13 cellular contexts compared by ENCODE assay signal in the genomic region with DNA sequence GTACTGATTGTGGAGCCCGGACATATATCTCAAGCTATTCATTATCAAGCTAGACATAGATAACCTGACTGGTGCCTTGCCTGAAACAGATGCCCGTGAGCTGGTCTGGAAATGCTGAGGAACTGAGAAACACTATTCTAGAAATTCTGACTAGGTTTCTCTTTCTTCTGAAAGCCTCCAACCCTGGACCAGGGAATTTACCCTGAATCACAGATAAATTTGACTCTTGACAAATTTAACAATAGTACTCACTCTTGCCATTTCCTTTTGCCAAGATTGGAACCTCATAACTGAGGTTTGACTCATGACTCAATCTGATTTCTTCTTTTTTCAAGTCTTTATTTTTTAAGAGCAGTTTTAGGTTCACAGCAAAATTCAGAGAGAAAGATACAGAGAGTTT.
DNase-seq lines count a peak whose midpoint lies in the region; ATAC-seq, FAIRE-seq and TF ChIP-seq lines count a peak whose summit lies in the region.
"Had no signal": no experiment of that assay in that cellular context is flagged by ENCODE, and none has a peak within 500 bp of the region (broad histone marks: within the 10 kb centered on the region; RNA-seq: fewer than 3 reads in every experiment).

No MANE protein-coding gene starts in this region.

- no peak for TF ChIP-seq CTCF in D721Med (IDR thresholded peaks at IDR 0.05; ENCODE audit: insufficient read depth, missing control alignments)

- peak; percentile 36 for FAIRE-seq in GM12892 (lab: Jason Lieb, UNC)
- no peak for FAIRE-seq in HTR-8/SVneo (lab: Jason Lieb, UNC)
- no peak for FAIRE-seq in D721Med (lab: Jason Lieb, UNC)
- FAIRE-seq: G401.6, K562 had no signal

- DNase-seq in GM12892 (ENCODE audit: insufficient read length) (no peak), dedifferentiated amniotic fluid mesenchymal stem cell (ENCODE audit: extremely low spot score) (peak; percentile 24), DMS153 treated with DMSO at 0.1 percent for 48 hours (lab: John Stamatoyannopoulos, UW; ENCODE audit: unreplicated experiment) (no peak), HTR-8/SVneo (ENCODE audit: insufficient read length, low spot score) (no peak), D721Med (ENCODE audit: insufficient read length, low spot score) (no peak), MV-4-11 (lab: John Stamatoyannopoulos, UW) (no peak)
- DNase-seq: activated CD4-positive, alpha-beta T cell treated with anti-CD3 and anti-CD28 coated beads for 4 hours; NCI-H1930; stimulated activated CD4-positive, alpha-beta T cell treated with anti-CD3 and anti-CD28 coated beads, Interleukin-4, amount 100 ng/mL, for 24 hours had no signal

- no peak for TF ChIP-seq POLR2A in GM12892 (IDR thresholded peaks at IDR 0.05; ENCODE audit: low read depth, low read length)

- ATAC-seq in GM21360 (IDR thresholded peaks at IDR 0.05; ENCODE audit: unreplicated experiment): peak; percentile 57
- ATAC-seq in HG03159 (IDR thresholded peaks at IDR 0.05; ENCODE audit: unreplicated experiment): peak; percentile 72
- ATAC-seq: K562 had no signal
